Comparison of ENCODE assay signal across 14 cellular contexts in genomic region chr4:84870398-84871163, GRCh38.
DNase-seq lines count a peak whose midpoint lies in the region; ATAC-seq and TF ChIP-seq lines count a peak whose summit lies in the region.
"Had no signal": no experiment of that assay in that cellular context is flagged by ENCODE, and none has a peak within 500 bp of the region (broad histone marks: within the 10 kb centered on the region; RNA-seq: fewer than 3 reads in every experiment).

No MANE protein-coding gene starts in this region.

- H3K36me3 ChIP-seq in ectodermal cell (ENCODE audit: control insufficient read depth, insufficient read depth, low read length) (no peaks in the 10 kb centered on the region), right lobe of liver (no peaks in the 10 kb centered on the region)

- TF ChIP-seq POLR2A in right lobe of liver (IDR thresholded peaks at IDR 0.05), result no peak

- peaks cover 0 to 3% (median 0%) of the 10 kb centered on the region in 7 donors for H3K9me3 Mint-ChIP-seq in CD14-positive monocyte
- H3K9me3 Mint-ChIP-seq: activated T-cell treated with anti-CD3 and anti-CD28 coated beads, Interleukin-2, amount 50 U/mL, for 4 hours; T-helper 2 cell treated with Interferon-gamma antibody and Interleukin-4, amounts not matched to agents 5 μg/mL and 100 μg/mL, for 36 hours had no signal

- no peak overlapping the region for H3K4me3 Mint-ChIP-seq in CD14-positive monocyte
- H3K4me3 Mint-ChIP-seq: activated T-cell treated with anti-CD3 and anti-CD28 coated beads, Interleukin-2, amount 50 U/mL, for 4 hours; CD4-positive, CD25-positive, alpha-beta regulatory T cell; T-helper 2 cell treated with Interferon-gamma antibody and Interleukin-4, amounts not matched to agents 5 μg/mL and 100 μg/mL, for 36 hours had no signal

- no peak overlapping the region for H3K4me3 ChIP-seq in ectodermal cell (ENCODE audit: insufficient read depth, low read depth, low read length)
- no peak overlapping the region for H3K4me3 ChIP-seq in right lobe of liver
- H3K4me3 ChIP-seq: mucosa of descending colon had no signal

- H3K27ac Mint-ChIP-seq in CD14-positive monocyte, result peak overlapping the region in 5 of 7 donors; percentile 3 to 64 (median 35)
- H3K27ac Mint-ChIP-seq: CD4-positive, CD25-positive, alpha-beta regulatory T cell; T-helper 2 cell treated with Interferon-gamma antibody and Interleukin-4, amounts not matched to agents 5 μg/mL and 100 μg/mL, for 36 hours had no signal

- H3K9me3 ChIP-seq in ectodermal cell (ENCODE audit: control insufficient read depth, low read length) (no peaks in the 10 kb centered on the region), right lobe of liver (no peaks in the 10 kb centered on the region)
- H3K9me3 ChIP-seq: mucosa of descending colon had no signal

- intact Hi-C loops in CD14-positive monocyte (cut with micrococcal nuclease), result no loop called here
- intact Hi-C loops in right lobe of liver (cut with DNase I), result no loop called here
- intact Hi-C loops in head of caudate nucleus (cut with DNase I), result no loop called here

- peaks cover 6% of the 10 kb centered on the region for H3K4me1 Mint-ChIP-seq in CD14-positive monocyte
- H3K4me1 Mint-ChIP-seq: CD4-positive, CD25-positive, alpha-beta regulatory T cell had no signal

- H3K27me3 Mint-ChIP-seq in CD14-positive monocyte (ENCODE audit: low read depth in 3 of 3), result no peaks in the 10 kb centered on the region
- H3K27me3 Mint-ChIP-seq: CD4-positive, CD25-positive, alpha-beta regulatory T cell had no signal

- DNase-seq in CD14-positive monocyte (ENCODE audit: low spot score) (no peak), LHCN-M2 (ENCODE audit: low read depth) (peak; percentile 64), right lobe of liver (no peak), GM19238 (ENCODE audit: insufficient read length, low spot score) (no peak), head of caudate nucleus (no peak)
- DNase-seq: activated T-cell treated with anti-CD3 and anti-CD28 coated beads, Interleukin-2, amount 50 U/mL, for 4 hours; CD4-positive, CD25-positive, alpha-beta regulatory T cell; effector CD4-positive, alpha-beta T cell; mucosa of descending colon; NCI-H526 had no signal

- TF ChIP-seq CTCF in CD14-positive monocyte (IDR thresholded peaks at IDR 0.05), result no peak
- TF ChIP-seq CTCF in right lobe of liver (IDR thresholded peaks at IDR 0.05), result no peak

- H3K27ac ChIP-seq in ectodermal cell (ENCODE audit: insufficient read depth, low read depth, low read length, poor library complexity, severe bottlenecking) (peak overlapping the region; percentile 4), right lobe of liver (no peak overlapping the region)

- no peaks in the 10 kb centered on the region for H3K4me1 ChIP-seq in ectodermal cell (ENCODE audit: control insufficient read depth, insufficient read depth, low read length)
- H3K4me1 ChIP-seq in right lobe of liver, result no peaks in the 10 kb centered on the region

- H3K36me3 Mint-ChIP-seq in CD14-positive monocyte, result peaks cover 24 to 45% of the 10 kb centered on the region in 2 donors
- H3K36me3 Mint-ChIP-seq: CD4-positive, CD25-positive, alpha-beta regulatory T cell had no signal

- WGBS in ectodermal cell, 2 experiments, result 33 to 72% methylated on average over 1 to 2 of the region's 2 CpGs
- WGBS in right lobe of liver (ENCODE audit: insufficient coverage, low coverage, low lambda C conversion rate, missing lambda C conversion rate), result 75% methylated on average over 2 of the region's 2 CpGs

- ATAC-seq in right lobe of liver, result peak in 3 of 4 donors; percentile 24 to 40 (median 34)
- ATAC-seq in GM18873 (IDR thresholded peaks at IDR 0.05; ENCODE audit: low FRiP score, unreplicated experiment), result no peak
- ATAC-seq in GM21737 (IDR thresholded peaks at IDR 0.05; ENCODE audit: unreplicated experiment), result no peak
- ATAC-seq: activated T-cell treated with anti-CD3 and anti-CD28 coated beads, Interleukin-2, amount 50 U/mL, for 4 hours; mucosa of descending colon had no signal

- no peaks in the 10 kb centered on the region for H3K27me3 ChIP-seq in ectodermal cell (ENCODE audit: control insufficient read depth, insufficient read depth, low read length, poor library complexity, severe bottlenecking)
- no peaks in the 10 kb centered on the region for H3K27me3 ChIP-seq in right lobe of liver

Comparison
In these comparisons a context has a peak if more than half of its experiments do, and no peak if none do; other contexts are left out.
1. ATAC-seq: peak in right lobe of liver (3 of 4); none in GM18873 (single experiment) and GM21737 (single experiment).